ENCODE assay signal across 1 cellular context in genomic region chr4:108359936-108360681, GRCh38.
A peak's percentile ranks its signal among the peaks of the same experiment; 100 is the strongest.
TF ChIP-seq lines count a peak whose summit lies in the region.

No MANE protein-coding gene starts in this region.

TF ChIP-seq in K562, 482 proteins besides CTCF, POLR2A, EP300 and RAD21 (continued from another document and continues in another):
- peak; percentile 84 for TF ChIP-seq CBFA2T2 (conservative IDR thresholded peaks at IDR 0.05)
- TF ChIP-seq TCF3 (CRISPR knock-in tag; IDR thresholded peaks at IDR 0.05), result peak; percentile 87
- peak; percentile 83 for TF ChIP-seq ARID1B (IDR thresholded peaks at IDR 0.05)
- TF ChIP-seq, protein P1, sequence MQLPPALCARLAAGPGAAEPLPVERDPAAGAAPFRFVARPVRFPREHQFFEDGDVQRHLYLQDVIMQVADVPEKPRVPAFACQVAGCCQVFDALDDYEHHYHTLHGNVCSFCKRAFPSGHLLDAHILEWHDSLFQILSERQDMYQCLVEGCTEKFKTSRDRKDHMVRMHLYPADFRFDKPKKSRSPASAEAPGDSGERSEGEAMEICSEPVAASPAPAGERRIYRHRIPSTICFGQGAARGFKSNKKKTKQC (CRISPR knock-in tag; IDR thresholded peaks at IDR 0.05), result 0 out of 2 replicates have a peak, but pooled peaks have one; percentile 44
- peak; percentile 54; the same call in 1 of the 2 replicates for TF ChIP-seq HDAC2 (IDR thresholded peaks at IDR 0.05)
- no peak for TF ChIP-seq ZNF280A (IDR thresholded peaks at IDR 0.05; ENCODE audit: low read depth, partially characterized antibody)
- peak; percentile 95 for TF ChIP-seq TCF7 (IDR thresholded peaks at IDR 0.05; ENCODE audit: borderline replicate concordance)
- peak; percentile 90 for TF ChIP-seq NFE2 (IDR thresholded peaks at IDR 0.05; ENCODE audit: low read depth)
- TF ChIP-seq NFIC (IDR thresholded peaks at IDR 0.05), result peak; percentile 56
- TF ChIP-seq EHMT2 (IDR thresholded peaks at IDR 0.05), result 0 out of 2 replicates have a peak, but pooled peaks have one; percentile 18
- peak; percentile 70 for TF ChIP-seq PML (IDR thresholded peaks at IDR 0.05; ENCODE audit: low read length)
- peak in 1 of 2 experiments; percentile 52; a peak in 1 of 4 replicates for TF ChIP-seq FOXK2 (conservative IDR thresholded peaks at IDR 0.05 in 1 of 2, IDR thresholded peaks at IDR 0.05 in 1 of 2; ENCODE audit: low read depth in 2 of 2)
- TF ChIP-seq, protein P2, sequence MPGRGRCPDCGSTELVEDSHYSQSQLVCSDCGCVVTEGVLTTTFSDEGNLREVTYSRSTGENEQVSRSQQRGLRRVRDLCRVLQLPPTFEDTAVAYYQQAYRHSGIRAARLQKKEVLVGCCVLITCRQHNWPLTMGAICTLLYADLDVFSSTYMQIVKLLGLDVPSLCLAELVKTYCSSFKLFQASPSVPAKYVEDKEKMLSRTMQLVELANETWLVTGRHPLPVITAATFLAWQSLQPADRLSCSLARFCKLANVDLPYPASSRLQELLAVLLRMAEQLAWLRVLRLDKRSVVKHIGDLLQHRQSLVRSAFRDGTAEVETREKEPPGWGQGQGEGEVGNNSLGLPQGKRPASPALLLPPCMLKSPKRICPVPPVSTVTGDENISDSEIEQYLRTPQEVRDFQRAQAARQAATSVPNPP (IDR thresholded peaks at IDR 0.05; ENCODE audit: borderline replicate concordance, insufficient read depth, insufficient read length), result no peak
- 0 out of 2 replicates have a peak, but pooled peaks have one; percentile 70 for TF ChIP-seq ZNF609 (CRISPR knock-in tag; IDR thresholded peaks at IDR 0.05; ENCODE audit: borderline replicate concordance)
- no peak for TF ChIP-seq PTTG1 (tag; IDR thresholded peaks at IDR 0.05; ENCODE audit: low read depth)
- no peak for TF ChIP-seq FOXA3 (CRISPR knock-in tag; conservative IDR thresholded peaks at IDR 0.05 in 1 of 2, IDR thresholded peaks at IDR 0.05 in 1 of 2)
- TF ChIP-seq HDAC1 (IDR thresholded peaks at IDR 0.05), result peak in 1 of 2 experiments; percentile 53; a peak in 1 of 4 replicates
- TF ChIP-seq JUND (IDR thresholded peaks at IDR 0.05; ENCODE audit: borderline replicate concordance, low read depth, low read length), result peak; percentile 60
- peak; percentile 71; the same call in 2 of the 3 replicates for TF ChIP-seq JUND (tag; IDR thresholded peaks at IDR 0.05; ENCODE audit: borderline replicate concordance, low read depth, low read length)
- TF ChIP-seq RBM34 (IDR thresholded peaks at IDR 0.05; ENCODE audit: borderline replicate concordance, insufficient read depth, low read length), result no peak
- TF ChIP-seq YY1 (IDR thresholded peaks at IDR 0.05; ENCODE audit: borderline replicate concordance in 1 of 3, control insufficient read depth in 1 of 3, extremely low read depth in 1 of 3, insufficient read depth in 3 of 3, insufficient read length in 1 of 3, insufficient replicate concordance in 2 of 3, low read depth in 1 of 3, low read length in 2 of 3), result peak in 2 of 3 experiments; percentile 17 to 61
- TF ChIP-seq, protein P3, sequence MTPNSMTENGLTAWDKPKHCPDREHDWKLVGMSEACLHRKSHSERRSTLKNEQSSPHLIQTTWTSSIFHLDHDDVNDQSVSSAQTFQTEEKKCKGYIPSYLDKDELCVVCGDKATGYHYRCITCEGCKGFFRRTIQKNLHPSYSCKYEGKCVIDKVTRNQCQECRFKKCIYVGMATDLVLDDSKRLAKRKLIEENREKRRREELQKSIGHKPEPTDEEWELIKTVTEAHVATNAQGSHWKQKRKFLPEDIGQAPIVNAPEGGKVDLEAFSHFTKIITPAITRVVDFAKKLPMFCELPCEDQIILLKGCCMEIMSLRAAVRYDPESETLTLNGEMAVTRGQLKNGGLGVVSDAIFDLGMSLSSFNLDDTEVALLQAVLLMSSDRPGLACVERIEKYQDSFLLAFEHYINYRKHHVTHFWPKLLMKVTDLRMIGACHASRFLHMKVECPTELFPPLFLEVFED (CRISPR knock-in tag; conservative IDR thresholded peaks at IDR 0.05), result no peak
- peak; percentile 55; the same call in 1 of the 2 replicates for TF ChIP-seq ZNF766 (CRISPR knock-in tag; conservative IDR thresholded peaks at IDR 0.05)
- no peak for TF ChIP-seq ZNF785 (CRISPR knock-in tag; IDR thresholded peaks at IDR 0.05)
- TF ChIP-seq, protein P4, sequence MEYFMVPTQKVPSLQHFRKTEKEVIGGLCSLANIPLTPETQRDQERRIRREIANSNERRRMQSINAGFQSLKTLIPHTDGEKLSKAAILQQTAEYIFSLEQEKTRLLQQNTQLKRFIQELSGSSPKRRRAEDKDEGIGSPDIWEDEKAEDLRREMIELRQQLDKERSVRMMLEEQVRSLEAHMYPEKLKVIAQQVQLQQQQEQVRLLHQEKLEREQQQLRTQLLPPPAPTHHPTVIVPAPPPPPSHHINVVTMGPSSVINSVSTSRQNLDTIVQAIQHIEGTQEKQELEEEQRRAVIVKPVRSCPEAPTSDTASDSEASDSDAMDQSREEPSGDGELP (CRISPR knock-in tag; IDR thresholded peaks at IDR 0.05; ENCODE audit: borderline replicate concordance), result peak; percentile 91
- peak; percentile 75; the same call in 1 of the 2 replicates for TF ChIP-seq NFRKB (IDR thresholded peaks at IDR 0.05; ENCODE audit: low read depth)
- no peak for TF ChIP-seq TRIM28 (IDR thresholded peaks at IDR 0.05)
- peak; percentile 91; the same call in 1 of the 2 replicates for TF ChIP-seq LEF1 (IDR thresholded peaks at IDR 0.05)
- TF ChIP-seq TAF9B (IDR thresholded peaks at IDR 0.05; ENCODE audit: partially characterized antibody), result peak; percentile 84
- peak; percentile 24 for TF ChIP-seq HNRNPLL (IDR thresholded peaks at IDR 0.05; ENCODE audit: low read depth, low read length, poor library complexity, severe bottlenecking)
- no peak for TF ChIP-seq EZH2 (IDR thresholded peaks at IDR 0.05; ENCODE audit: borderline replicate concordance, low read depth, low read length)
- TF ChIP-seq ZNF347 (CRISPR knock-in tag; IDR thresholded peaks at IDR 0.05; ENCODE audit: low read depth), result no peak
- TF ChIP-seq TAL1 (IDR thresholded peaks at IDR 0.05), result peak; percentile 76; the same call in 1 of the 2 replicates
- no peak for TF ChIP-seq SIN3B (IDR thresholded peaks at IDR 0.05; ENCODE audit: low read depth)
- peak; percentile 72 for TF ChIP-seq KLF16 (IDR thresholded peaks at IDR 0.05)
- TF ChIP-seq PBX2 (CRISPR knock-in tag; IDR thresholded peaks at IDR 0.05; ENCODE audit: low read depth), result no peak
- no peak for TF ChIP-seq PBX2 (tag; conservative IDR thresholded peaks at IDR 0.05; ENCODE audit: low read depth)
- TF ChIP-seq DPF2 (IDR thresholded peaks at IDR 0.05), result peak; percentile 88
- peak; percentile 66; the same call in 1 of the 2 replicates for TF ChIP-seq MYNN (IDR thresholded peaks at IDR 0.05)
- no peak for TF ChIP-seq MYNN (CRISPR knock-in tag; IDR thresholded peaks at IDR 0.05)
- TF ChIP-seq KDM1A (IDR thresholded peaks at IDR 0.05), result 0 out of 4 replicates have a peak, but pooled peaks of 1 of the 2 experiments have one; percentile 17
- peak; percentile 39 for TF ChIP-seq NEUROD1 (IDR thresholded peaks at IDR 0.05; ENCODE audit: borderline replicate concordance, low read depth, low read length, partially characterized antibody)
- TF ChIP-seq ZEB2 (IDR thresholded peaks at IDR 0.05), result peak; percentile 62; the same call in 1 of the 2 replicates
- TF ChIP-seq CC2D1A (IDR thresholded peaks at IDR 0.05), result peak; percentile 55; the same call in 1 of the 2 replicates
- peak; percentile 23; the same call in 1 of the 2 replicates for TF ChIP-seq BCOR (IDR thresholded peaks at IDR 0.05)
- peak; percentile 39; the same call in 1 of the 2 replicates for TF ChIP-seq TCF7L2 (IDR thresholded peaks at IDR 0.05; ENCODE audit: low read depth, low read length)
- TF ChIP-seq, protein P5, sequence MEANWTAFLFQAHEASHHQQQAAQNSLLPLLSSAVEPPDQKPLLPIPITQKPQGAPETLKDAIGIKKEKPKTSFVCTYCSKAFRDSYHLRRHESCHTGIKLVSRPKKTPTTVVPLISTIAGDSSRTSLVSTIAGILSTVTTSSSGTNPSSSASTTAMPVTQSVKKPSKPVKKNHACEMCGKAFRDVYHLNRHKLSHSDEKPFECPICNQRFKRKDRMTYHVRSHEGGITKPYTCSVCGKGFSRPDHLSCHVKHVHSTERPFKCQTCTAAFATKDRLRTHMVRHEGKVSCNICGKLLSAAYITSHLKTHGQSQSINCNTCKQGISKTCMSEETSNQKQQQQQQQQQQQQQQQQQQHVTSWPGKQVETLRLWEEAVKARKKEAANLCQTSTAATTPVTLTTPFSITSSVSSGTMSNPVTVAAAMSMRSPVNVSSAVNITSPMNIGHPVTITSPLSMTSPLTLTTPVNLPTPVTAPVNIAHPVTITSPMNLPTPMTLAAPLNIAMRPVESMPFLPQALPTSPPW (CRISPR knock-in tag; IDR thresholded peaks at IDR 0.05), result 0 out of 2 replicates have a peak, but pooled peaks have one; percentile 12
- no peak for TF ChIP-seq ILF3 (IDR thresholded peaks at IDR 0.05; ENCODE audit: borderline replicate concordance)
- TF ChIP-seq ETV5 (CRISPR knock-in tag; IDR thresholded peaks at IDR 0.05; ENCODE audit: low read depth), result 0 out of 2 replicates have a peak, but pooled peaks have one; percentile 34
- no peak for TF ChIP-seq NR2C1 (IDR thresholded peaks at IDR 0.05)
- TF ChIP-seq NR2C1 (tag; IDR thresholded peaks at IDR 0.05), result peak; percentile 39; the same call in 1 of the 2 replicates
- TF ChIP-seq ZKSCAN3 (CRISPR knock-in tag; IDR thresholded peaks at IDR 0.05), result no peak
